Comparison of ENCODE assay signal across 34 cellular contexts in genomic region chr7:45174966-45175765, GRCh38. TPM values are rescaled to one million over a fixed set of nuclear protein-coding genes. Genes with fewer than 3 reads are reported as not detected.
DNase-seq lines count a peak whose midpoint lies in the region; ATAC-seq, FAIRE-seq and TF ChIP-seq lines count a peak whose summit lies in the region.
"Had no signal": no experiment of that assay in that cellular context is flagged by ENCODE, and none has a peak within 500 bp of the region (broad histone marks: within the 10 kb centered on the region; RNA-seq: fewer than 3 reads in every experiment).

No MANE protein-coding gene starts in this region.

- no peak for TF ChIP-seq POLR2A in spleen (IDR thresholded peaks at IDR 0.05)

- ATAC-seq in left cardiac atrium (no peak), Right ventricle myocardium inferior (no peak)
- ATAC-seq: activated CD8-positive, alpha-beta T cell treated with anti-CD3 and anti-CD28 coated beads, Interleukin-2, amount 10 ng/mL, durations not matched to agents 7 days and 5 days; body of pancreas; stimulated activated naive CD8-positive, alpha-beta T cell treated with anti-CD3 and anti-CD28 coated beads, Interleukin-15, Interleukin-2, amounts not matched to agents 100 U/mL and 50 U/mL, for 24 hours; T-helper 17 cell had no signal

- H3K36me3 ChIP-seq in kidney (ENCODE audit: control insufficient read depth in 1 of 2, insufficient read depth in 2 of 2, low read length in 2 of 2) (no peaks in the 10 kb centered on the region), spleen (no peaks in the 10 kb centered on the region)
- H3K36me3 ChIP-seq: adrenal gland, neural progenitor cell, uterus had no signal

- no peaks in the 10 kb centered on the region for H3K4me1 ChIP-seq in kidney (ENCODE audit: control insufficient read depth in 1 of 2, insufficient read depth in 1 of 2, low read depth in 1 of 2, low read length in 2 of 2)
- no peaks in the 10 kb centered on the region for H3K4me1 ChIP-seq in spleen
- H3K4me1 ChIP-seq: adrenal gland, body of pancreas, neural progenitor cell, parathyroid adenoma, testis, uterus had no signal

- H3K27ac ChIP-seq in kidney (ENCODE audit: low read depth in 2 of 2, low read length in 2 of 2), result no peak overlapping the region
- no peak overlapping the region for H3K27ac ChIP-seq in spleen
- H3K27ac ChIP-seq: adrenal gland, body of pancreas, C4-2B, neural progenitor cell, parathyroid adenoma, PC-9, testis, uterus had no signal

- 62 to 86% (median 77%) methylated on average over 4 of the region's 4 CpGs for WGBS in spleen, 5 donors

- DNase-seq in NCI-H748 (lab: John Stamatoyannopoulos, UW; ENCODE audit: unreplicated experiment), result peak; percentile 19
- DNase-seq in NCI-H748 treated with DMSO at 0.1 percent for 48 hours (lab: John Stamatoyannopoulos, UW), result no peak
- peak; percentile 5 for DNase-seq in left cardiac atrium
- no peak for DNase-seq in Right ventricle myocardium inferior (ENCODE audit: missing footprints)
- peak; percentile 42 for DNase-seq in kidney
- peak; percentile 48 for DNase-seq in spleen
- no peak for DNase-seq in anterior cingulate cortex (lab: John Stamatoyannopoulos, UW)
- no peak for DNase-seq in HPDE6-E6E7 (ENCODE audit: extremely low spot score)
- DNase-seq: 8988T; activated CD4-positive, alpha-beta T cell treated with anti-CD3 and anti-CD28 coated beads for 4 hours; activated CD8-positive, alpha-beta T cell treated with anti-CD3 and anti-CD28 coated beads, Interleukin-2, amount 10 ng/mL, durations not matched to agents 7 days and 5 days; cerebellar nuclear complex; DND-41; foreskin melanocyte; GF-D8; kidney glomerular epithelial cell; mammary epithelial cell; NCI-H1417 treated with DMSO at 0.1 percent for 48 hours; NCI-H2107; NK-92 treated with Interleukin-12 subunit alpha and Interleukin-12 subunit beta, amount 100 ng/mL, for 24 hours; PC-9; SHP77; stimulated activated CD4-positive, alpha-beta T cell treated with anti-CD3 and anti-CD28 coated beads, Interleukin-2, amount 100 ng/mL, for 24 hours; stimulated activated naive CD8-positive, alpha-beta T cell treated with anti-CD3 and anti-CD28 coated beads, Interleukin-15, Interleukin-2, amounts not matched to agents 100 U/mL and 50 U/mL, for 24 hours; T-helper 17 cell; testis had no signal

- peaks cover 0 to 12% (median 0%) of the 10 kb centered on the region in 7 donors for H3K27me3 ChIP-seq in spleen (replicated peaks in 1 of 7)
- H3K27me3 ChIP-seq: adrenal gland, body of pancreas, neural progenitor cell, testis, uterus had no signal

- no peak overlapping the region for H3K4me3 ChIP-seq in kidney (ENCODE audit: low read length in 2 of 2)
- no peak overlapping the region for H3K4me3 ChIP-seq in spleen
- H3K4me3 ChIP-seq: adrenal gland, body of pancreas, neural progenitor cell, PC-9, testis, uterus had no signal

- FAIRE-seq in kidney (lab: Jason Lieb, UNC), result no peak

- no peaks in the 10 kb centered on the region for H3K9me3 ChIP-seq in kidney (ENCODE audit: control insufficient read depth in 1 of 2, low read length in 2 of 2)
- no peaks in the 10 kb centered on the region for H3K9me3 ChIP-seq in spleen
- H3K9me3 ChIP-seq: adrenal gland, body of pancreas, testis, uterus had no signal

- no peak overlapping the region for H3K9ac ChIP-seq in kidney (ENCODE audit: low read length in 2 of 2)
- H3K9ac ChIP-seq: neural progenitor cell, parathyroid adenoma had no signal

- TF ChIP-seq CTCF in kidney (IDR thresholded peaks at IDR 0.05; ENCODE audit: borderline replicate concordance, extremely low read depth, insufficient read depth) (no peak), spleen (IDR thresholded peaks at IDR 0.05 in 8 of 11, conservative IDR thresholded peaks at IDR 0.05 in 3 of 11) (no peak)

- intact Hi-C loops in left cardiac atrium (cut with DNase I) (no loop called here), Right ventricle myocardium inferior (cut with DNase I) (no loop called here), kidney (cut with DNase I) (no loop called here), spleen (cut with DNase I; ENCODE audit: low total_unique reads) (no loop called here)

RNA-seq across cellular contexts. Expression of gene RAMP3, which starts 17.6 kb away (rescaled TPM):
- total RNA-seq in left cardiac atrium (10 to 100 TPM; 40.8 to 55.0 TPM), Right ventricle myocardium inferior (33.8 TPM), kidney (82.6 TPM), spleen (10 to 100 TPM in 5 of 7 donors, 1 to 10 TPM in 2; 6.3 to 27.8 (median 11.8) TPM)
- polyA plus RNA-seq in kidney (ENCODE audit: insufficient read depth, low read depth, low replicate concordance) (168 TPM), spleen (10 to 100 TPM; 14.2 to 21.6 (median 18.9) TPM)
- total RNA-seq: activated CD8-positive, alpha-beta T cell treated with anti-CD3 and anti-CD28 coated beads, Interleukin-2, amount 10 ng/mL, durations not matched to agents 7 days and 5 days; LHCN-M2; mammary epithelial cell; NCI-H460; PC-9 had no signal
- polyA plus RNA-seq: mammary epithelial cell had no signal

Comparison
In these comparisons a context has a peak if more than half of its experiments do, and no peak if none do; other contexts are left out.
1. DNase-seq: peak in NCI-H748 (single experiment), left cardiac atrium (single experiment), kidney (single experiment) and spleen (single experiment); none in NCI-H748 treated with DMSO at 0.1 percent for 48 hours (single experiment), Right ventricle myocardium inferior (single experiment), anterior cingulate cortex (0 of 58) and HPDE6-E6E7 (single experiment).